Comparison of ENCODE assay signal across 8 cellular contexts in genomic region chr12:6278439-6279255, GRCh38. TPM values are rescaled to one million over a fixed set of nuclear protein-coding genes. Genes with fewer than 3 reads are reported as not detected.
DNase-seq lines count a peak whose midpoint lies in the region; TF ChIP-seq lines count a peak whose summit lies in the region.

No MANE protein-coding gene starts in this region.

- TF ChIP-seq CTCF in GM12865 (IDR thresholded peaks at IDR 0.05; ENCODE audit: insufficient read depth, low read depth, low read length, missing control alignments) (peak; percentile 82), HFF-Myc (IDR thresholded peaks at IDR 0.05; ENCODE audit: low read depth, low read length, missing control alignments) (peak; percentile 52), WI38 (IDR thresholded peaks at IDR 0.05; ENCODE audit: low read depth, low read length) (peak; percentile 12; the same call in 1 of the 2 replicates), mammary epithelial cell (conservative IDR thresholded peaks at IDR 0.05 in 1 of 2, IDR thresholded peaks at IDR 0.05 in 1 of 2; ENCODE audit: extremely low read depth in 1 of 2, insufficient read depth in 1 of 2, low read depth in 1 of 2, low read length in 2 of 2) (peak; percentile 50 to 68), smooth muscle cell (IDR thresholded peaks at IDR 0.05; ENCODE audit: borderline replicate concordance, insufficient read depth, poor library complexity, severe bottlenecking) (peak; percentile 81)

- no peaks in the 10 kb centered on the region for H4K20me1 ChIP-seq in mammary epithelial cell (ENCODE audit: insufficient read depth, low read length)
- H4K20me1 ChIP-seq in smooth muscle cell (ENCODE audit: low read depth) = no peaks in the 10 kb centered on the region

- no peak overlapping the region for H3K27ac Mint-ChIP-seq in immature natural killer cell

- TSS peak; percentile 68 for BruUV-seq in mammary epithelial cell (replicated peaks; lab: Mats Ljungman, UMichigan)

- H3K4me3 ChIP-seq in GM12865 (ENCODE audit: low read depth, low read length) = peak overlapping the region; percentile 46
- H3K4me3 ChIP-seq in HFF-Myc (replicated peaks; ENCODE audit: low read depth, low read length) = peak overlapping the region; percentile 34
- H3K4me3 ChIP-seq in WI38 (ENCODE audit: low read depth, low read length) = peak overlapping the region; percentile 50
- peak overlapping the region; percentile 5 to 42 (median 38) for H3K4me3 ChIP-seq in mammary epithelial cell (replicated peaks in 1 of 3; ENCODE audit: insufficient read depth in 1 of 3, low read depth in 2 of 3, low read length in 3 of 3)
- peak overlapping the region; percentile 71 for H3K4me3 ChIP-seq in smooth muscle cell

- intact Hi-C loops in mammary epithelial cell (cut with micrococcal nuclease) = loop anchor here (1.0 to 2.0 kb wide), 6 partner anchors 48 to 215 kb away; no protein-coding TSS in a partner anchor

- H3K27ac ChIP-seq in mammary epithelial cell (ENCODE audit: insufficient read depth, low read depth, low read length) = peak overlapping the region; percentile 99
- peak overlapping the region; percentile 96 for H3K27ac ChIP-seq in smooth muscle cell (ENCODE audit: low read depth)

- H3K4me1 Mint-ChIP-seq in immature natural killer cell = peaks cover 3 to 8% of the 10 kb centered on the region in 2 donors

- no peaks in the 10 kb centered on the region for H3K9me3 Mint-ChIP-seq in immature natural killer cell

- H3K27me3 ChIP-seq in mammary epithelial cell (ENCODE audit: insufficient read depth, low read length) = no peaks in the 10 kb centered on the region
- no peaks in the 10 kb centered on the region for H3K27me3 ChIP-seq in smooth muscle cell (ENCODE audit: low read depth)

- in situ Hi-C loops in mammary epithelial cell (cut with MboI; ENCODE audit: low sequenced_read_pairs in 2 of 2) = loop anchor here (5.0 kb wide), 4 partner anchors 46 to 216 kb away; partner anchors contain the start of gene CD9 (in 1 of the 2)

- DNase-seq in GM12865 (ENCODE audit: low read depth) (peak; percentile 81), HFF-Myc (ENCODE audit: extremely low read depth, low read depth) (no peak), NCI-H1092 treated with DMSO at 0.1 percent for 48 hours (lab: John Stamatoyannopoulos, UW) (peak; percentile 10), mammary epithelial cell (peak; percentile 93), immature natural killer cell (peak; percentile 79 to 85 (median 83)), smooth muscle cell (lab: John Stamatoyannopoulos, UW; ENCODE audit: unreplicated experiment) (peak; percentile 74), SHP77 (lab: John Stamatoyannopoulos, UW) (no peak)

- H3K36me3 ChIP-seq in mammary epithelial cell (ENCODE audit: insufficient read depth, low read length) = no peaks in the 10 kb centered on the region
- no peaks in the 10 kb centered on the region for H3K36me3 ChIP-seq in smooth muscle cell (ENCODE audit: low read depth)

- H3K27me3 Mint-ChIP-seq in immature natural killer cell (ENCODE audit: low read depth in 3 of 3) = peaks cover 10 to 27% (median 18%) of the 10 kb centered on the region in 3 donors

- dilution Hi-C loops in mammary epithelial cell (cut with HindIII; ENCODE audit: low sequenced_read_pairs) = no loop called here

- H3K4me3 Mint-ChIP-seq in immature natural killer cell = peak overlapping the region; percentile 47 to 84 (median 75)

- CTCF ChIA-PET in mammary epithelial cell (lab: Charles Lee; ENCODE audit: low non-redundant PET) = interaction anchor here (0.6 to 1.0 kb wide), 8 partner anchors 50 to 214 kb away, joined by 3 to 6 read pairs (median 4); no protein-coding TSS in a partner anchor

- H3K4me1 ChIP-seq in mammary epithelial cell (ENCODE audit: insufficient read depth, low read length) (peaks cover 58% of the 10 kb centered on the region), smooth muscle cell (ENCODE audit: low read depth) (peaks cover 14% of the 10 kb centered on the region)

- peak overlapping the region; percentile 38 for H2AFZ ChIP-seq in mammary epithelial cell (ENCODE audit: low read depth, low read length)
- peak overlapping the region; percentile 90 for H2AFZ ChIP-seq in smooth muscle cell (ENCODE audit: low read depth)

- WGBS in mammary epithelial cell (ENCODE audit: low coverage, missing lambda C conversion rate) = 6% methylated on average over 20 of the region's 88 CpGs
- 22% methylated on average over 41 of the region's 88 CpGs for WGBS in smooth muscle cell (ENCODE audit: low lambda C conversion rate)

- no peaks in the 10 kb centered on the region for H3K36me3 Mint-ChIP-seq in immature natural killer cell

- peaks cover 12% of the 10 kb centered on the region for H3F3A ChIP-seq in smooth muscle cell (ENCODE audit: low read depth)

- no peaks in the 10 kb centered on the region for H3K79me2 ChIP-seq in mammary epithelial cell (ENCODE audit: insufficient read depth, low read length)
- no peaks in the 10 kb centered on the region for H3K79me2 ChIP-seq in smooth muscle cell (ENCODE audit: low read depth)

- peak overlapping the region; percentile 97 for H3K9ac ChIP-seq in mammary epithelial cell (ENCODE audit: insufficient read depth, low read length)
- H3K9ac ChIP-seq in smooth muscle cell (ENCODE audit: low read depth) = peak overlapping the region; percentile 97

- H3K4me2 ChIP-seq in mammary epithelial cell (ENCODE audit: insufficient read depth, low read depth, low read length) (peak overlapping the region; percentile 81), smooth muscle cell (peak overlapping the region; percentile 99)

- no peaks in the 10 kb centered on the region for H3K9me3 ChIP-seq in mammary epithelial cell (replicated peaks; ENCODE audit: insufficient read depth, low read length)
- no peaks in the 10 kb centered on the region for H3K9me3 ChIP-seq in smooth muscle cell (replicated peaks; ENCODE audit: low read depth)

RNA-seq across cellular contexts. Expression of gene PLEKHG6, which starts 31.8 kb away (rescaled TPM):
- total RNA-seq in mammary epithelial cell (1 to 10 TPM; 2.2 to 3.3 TPM), smooth muscle cell (6.5 and 7.8 TPM in 2 replicates)
- polyA plus RNA-seq in mammary epithelial cell (2.1 TPM), immature natural killer cell (under 1 TPM in 2 of 3 donors, not detected in 1; 0.19 to 0.61 TPM), smooth muscle cell (5.2 and 21.9 TPM in 2 replicates)
- polyA minus RNA-seq in mammary epithelial cell = not detected

Comparison
In these comparisons a context has a peak if more than half of its experiments do, and no peak if none do; other contexts are left out.
1. DNase-seq: peak in GM12865 (single experiment), NCI-H1092 treated with DMSO at 0.1 percent for 48 hours (single experiment), mammary epithelial cell (single experiment), immature natural killer cell (3 of 3) and smooth muscle cell (single experiment); none in HFF-Myc (single experiment) and SHP77 (0 of 2).
2. CTCF ChIP-seq: peak in every context shown above with its lines; median percentile 82 in GM12865; 81 in smooth muscle cell; 59 in mammary epithelial cell; 52 in HFF-Myc; 12 in WI38.
3. Peak in every context shown above with its lines, with median percentiles within 50 percentile points of each other: H3K4me3 ChIP-seq.